In genomic region chr4:164866817-164867490, GRCh38 we compare ENCODE assay signal across 22 cellular contexts. TPM values are rescaled to one million over a fixed set of nuclear protein-coding genes. Genes with fewer than 3 reads are reported as not detected.
DNase-seq lines count a peak whose midpoint lies in the region; ATAC-seq and TF ChIP-seq lines count a peak whose summit lies in the region.
"Had no signal": no experiment of that assay in that cellular context is flagged by ENCODE, and none has a peak within 500 bp of the region (broad histone marks: within the 10 kb centered on the region; RNA-seq: fewer than 3 reads in every experiment).

No MANE protein-coding gene starts in this region.

- H3K36me3 ChIP-seq in NT2/D1 (ENCODE audit: insufficient read depth, insufficient read length, low read length), result no peaks in the 10 kb centered on the region
- no peaks in the 10 kb centered on the region for H3K36me3 ChIP-seq in esophagus muscularis mucosa
- H3K36me3 ChIP-seq: Peyer's patch, prostate gland, spleen, transverse colon had no signal

- H3K27ac ChIP-seq in esophagus muscularis mucosa (replicated peaks in 1 of 4), result no peak overlapping the region
- H3K27ac ChIP-seq: Peyer's patch, prostate gland, spleen, transverse colon had no signal

- no peaks in the 10 kb centered on the region for H3K27me3 ChIP-seq in NT2/D1 (ENCODE audit: insufficient read depth, insufficient read length)
- no peaks in the 10 kb centered on the region for H3K27me3 ChIP-seq in esophagus muscularis mucosa
- H3K27me3 ChIP-seq: Peyer's patch, spleen, transverse colon had no signal

- H3K4me1 ChIP-seq in NT2/D1 (ENCODE audit: insufficient read depth, insufficient read length), result no peaks in the 10 kb centered on the region
- no peaks in the 10 kb centered on the region for H3K4me1 ChIP-seq in esophagus muscularis mucosa
- H3K4me1 ChIP-seq: Peyer's patch, prostate gland, spleen, transverse colon had no signal

- H3K9ac ChIP-seq in NT2/D1 (ENCODE audit: insufficient read length, low read depth), result no peak overlapping the region

- ATAC-seq in GM19438 (IDR thresholded peaks at IDR 0.05; ENCODE audit: low read depth, unreplicated experiment) (peak; percentile 69), HG03025 (IDR thresholded peaks at IDR 0.05; ENCODE audit: low FRiP score, unreplicated experiment) (no peak)
- ATAC-seq: K562; naive thymus-derived CD8-positive, alpha-beta T cell had no signal

- intact Hi-C loops in esophagus muscularis mucosa (cut with DNase I), result no loop called here

- 13% methylated on average over 3 of the region's 3 CpGs for WGBS in esophagus muscularis mucosa

- no peak for TF ChIP-seq CTCF in esophagus muscularis mucosa (IDR thresholded peaks at IDR 0.05)

- peak; percentile 32 for DNase-seq in AG08395 (ENCODE audit: low spot score)
- peak; percentile 35 for DNase-seq in NT2/D1 (ENCODE audit: low read depth, low spot score)
- DNase-seq in iPS-NIHi11 (ENCODE audit: low spot score), result peak; percentile 57
- DNase-seq in C1 segment of cervical spinal cord (lab: John Stamatoyannopoulos, UW), result no peak
- no peak for DNase-seq in mucosa of gallbladder (ENCODE audit: low spot score)
- DNase-seq in esophagus muscularis mucosa (ENCODE audit: extremely low spot score), result no peak
- DNase-seq: 8988T; activated B cell treated with CpG ODN at 0.5 μM for 24 hours; CD4-positive, CD25-positive, alpha-beta regulatory T cell; hypothalamus; naive thymus-derived CD8-positive, alpha-beta T cell; NCI-H1092; NCI-H82; Peyer's patch; spleen; transverse colon had no signal

- H3K4me3 ChIP-seq in NT2/D1 (ENCODE audit: insufficient read length, low read depth), result no peak overlapping the region
- no peak overlapping the region for H3K4me3 ChIP-seq in esophagus muscularis mucosa
- H3K4me3 ChIP-seq: K562, Peyer's patch, prostate gland, spleen, transverse colon had no signal

- TF ChIP-seq POLR2A in esophagus muscularis mucosa (IDR thresholded peaks at IDR 0.05; ENCODE audit: low read depth), result no peak

- H3K9me3 ChIP-seq in NT2/D1 (ENCODE audit: insufficient read depth, low read length), result no peaks in the 10 kb centered on the region
- no peaks in the 10 kb centered on the region for H3K9me3 ChIP-seq in esophagus muscularis mucosa
- H3K9me3 ChIP-seq: Peyer's patch, prostate gland, transverse colon had no signal

- no peak for TF ChIP-seq EP300 in esophagus muscularis mucosa (IDR thresholded peaks at IDR 0.05)

RNA-seq across cellular contexts. Expression of gene APELA, which starts 10.0 kb away (rescaled TPM):
- total RNA-seq in mucosa of gallbladder, result 0.09 TPM
- not detected for total RNA-seq in esophagus muscularis mucosa
- total RNA-seq: activated B cell treated with CpG ODN at 0.5 μM for 24 hours; cardiac septum; CD4-positive, CD25-positive, alpha-beta regulatory T cell; K562; lung microvascular endothelial cell; naive thymus-derived CD8-positive, alpha-beta T cell; Peyer's patch; spleen; transverse colon had no signal

Comparison
In these comparisons a context has a peak if more than half of its experiments do, and no peak if none do; other contexts are left out.
1. DNase-seq: peak in AG08395 (single experiment), NT2/D1 (single experiment) and iPS-NIHi11 (single experiment); none in C1 segment of cervical spinal cord (0 of 14), mucosa of gallbladder (single experiment) and esophagus muscularis mucosa (single experiment).